Comparison of ENCODE assay signal across 10 cellular contexts in genomic region chr5:176985516-176985915, GRCh38. TPM values are rescaled to one million over a fixed set of nuclear protein-coding genes. Genes with fewer than 3 reads are reported as not detected.
DNase-seq lines count a peak whose midpoint lies in the region; ATAC-seq lines count a peak whose summit lies in the region.
"Had no signal": no experiment of that assay in that cellular context is flagged by ENCODE, and none has a peak within 500 bp of the region (broad histone marks: within the 10 kb centered on the region; RNA-seq: fewer than 3 reads in every experiment).

No MANE protein-coding gene starts in this region.

- H3K27ac Mint-ChIP-seq in T-helper 2 cell treated with Interferon-gamma antibody and Interleukin-4, amounts not matched to agents 5 μg/mL and 100 μg/mL, for 36 hours = peak overlapping the region; percentile 64
- H3K27ac Mint-ChIP-seq in effector memory CD8-positive, alpha-beta T cell = peak overlapping the region; percentile 77 to 80
- H3K27ac Mint-ChIP-seq: WTC11 had no signal

- H3K4me1 Mint-ChIP-seq in T-helper 2 cell treated with Interferon-gamma antibody and Interleukin-4, amounts not matched to agents 5 μg/mL and 100 μg/mL, for 36 hours (ENCODE audit: low read depth) = peaks cover 22% of the 10 kb centered on the region
- H3K4me1 Mint-ChIP-seq in effector memory CD8-positive, alpha-beta T cell (ENCODE audit: low read depth in 2 of 2) = peaks cover 18 to 22% of the 10 kb centered on the region in 2 donors
- H3K4me1 Mint-ChIP-seq: WTC11 had no signal

- no peaks in the 10 kb centered on the region for H3K27me3 Mint-ChIP-seq in T-helper 2 cell treated with Interferon-gamma antibody and Interleukin-4, amounts not matched to agents 5 μg/mL and 100 μg/mL, for 36 hours (ENCODE audit: low read depth)
- no peaks in the 10 kb centered on the region for H3K27me3 Mint-ChIP-seq in effector memory CD8-positive, alpha-beta T cell

- peaks cover 22% of the 10 kb centered on the region for H3K36me3 Mint-ChIP-seq in T-helper 2 cell treated with Interferon-gamma antibody and Interleukin-4, amounts not matched to agents 5 μg/mL and 100 μg/mL, for 36 hours (ENCODE audit: low read depth)
- H3K36me3 Mint-ChIP-seq in effector memory CD8-positive, alpha-beta T cell (ENCODE audit: insufficient read depth) = peaks cover 21% of the 10 kb centered on the region

- peak; percentile 69 for ATAC-seq in GM18498 (IDR thresholded peaks at IDR 0.05; ENCODE audit: unreplicated experiment)
- peak; percentile 79 for ATAC-seq in GM21723 (IDR thresholded peaks at IDR 0.05; ENCODE audit: unreplicated experiment)
- peak; percentile 99 for ATAC-seq in effector memory CD8-positive, alpha-beta T cell (replicated peaks)
- ATAC-seq: WTC11 had no signal

- H3K9me3 Mint-ChIP-seq in T-helper 2 cell treated with Interferon-gamma antibody and Interleukin-4, amounts not matched to agents 5 μg/mL and 100 μg/mL, for 36 hours = no peaks in the 10 kb centered on the region
- H3K9me3 Mint-ChIP-seq in effector memory CD8-positive, alpha-beta T cell = no peaks in the 10 kb centered on the region

- DNase-seq in T-helper 2 cell treated with Interferon-gamma antibody and Interleukin-4, amounts not matched to agents 5 μg/mL and 100 μg/mL, for 36 hours (ENCODE audit: low spot score) = no peak
- DNase-seq in effector memory CD8-positive, alpha-beta T cell = peak; percentile 8 to 19 (median 12)
- DNase-seq in cerebellar nuclear complex (lab: John Stamatoyannopoulos, UW) (no peak), glomerular visceral epithelial cell (ENCODE audit: extremely low spot score) (no peak), AG08395 (ENCODE audit: low spot score) (no peak), cerebellum (ENCODE audit: low spot score) (no peak)
- DNase-seq: GOT3 had no signal

- no peak overlapping the region for H3K4me3 Mint-ChIP-seq in T-helper 2 cell treated with Interferon-gamma antibody and Interleukin-4, amounts not matched to agents 5 μg/mL and 100 μg/mL, for 36 hours
- peak overlapping the region; percentile 48 to 50 for H3K4me3 Mint-ChIP-seq in effector memory CD8-positive, alpha-beta T cell
- H3K4me3 Mint-ChIP-seq: WTC11 had no signal

RNA-seq across cellular contexts. Expression of gene UIMC1, which starts 21.1 kb away (rescaled TPM):
- 45.5 TPM for total RNA-seq in cerebellum

RNA-seq across cellular contexts. Expression of gene ZNF346, which starts 37.0 kb away (rescaled TPM):
- 36.1 TPM for total RNA-seq in cerebellum

Comparison
In these comparisons a context has a peak if more than half of its experiments do, and no peak if none do; other contexts are left out.
1. DNase-seq: peak in effector memory CD8-positive, alpha-beta T cell (3 of 3); none in T-helper 2 cell treated with Interferon-gamma antibody and Interleukin-4, amounts not matched to agents 5 μg/mL and 100 μg/mL, for 36 hours (single experiment), cerebellar nuclear complex (0 of 2), glomerular visceral epithelial cell (single experiment), AG08395 (single experiment) and cerebellum (single experiment).
2. Peak in every context shown above with its lines, with median percentiles within 50 percentile points of each other: ATAC-seq.